12 cellular contexts compared by ENCODE assay signal in genomic region chr1:90725341-90725960, GRCh38. TPM values are rescaled to one million over a fixed set of nuclear protein-coding genes. Genes with fewer than 3 reads are reported as not detected.
DNase-seq lines count a peak whose midpoint lies in the region; ATAC-seq, FAIRE-seq and TF ChIP-seq lines count a peak whose summit lies in the region.
"Had no signal": no experiment of that assay in that cellular context is flagged by ENCODE, and none has a peak within 500 bp of the region (broad histone marks: within the 10 kb centered on the region; RNA-seq: fewer than 3 reads in every experiment).

No MANE protein-coding gene starts in this region.

- DNase-seq in NCI-H748 (lab: John Stamatoyannopoulos, UW; ENCODE audit: unreplicated experiment): peak; percentile 60
- DNase-seq in NCI-H748 treated with DMSO at 0.1 percent for 48 hours (lab: John Stamatoyannopoulos, UW): no peak
- no peak for DNase-seq in immature natural killer cell
- DNase-seq in stimulated activated naive B cell treated with anti-CD40 and anti-IgM and Interleukin-4, amounts not matched to agents 10 μg/mL and 1 μg/mL and 100 μg/mL, for 72 hours: no peak
- no peak for DNase-seq in omental fat pad (ENCODE audit: low spot score)
- DNase-seq in GM19239 (ENCODE audit: insufficient read length, low spot score): no peak
- DNase-seq in DMS114 treated with DMSO at 0.1 percent for 48 hours (lab: John Stamatoyannopoulos, UW; ENCODE audit: unreplicated experiment): no peak
- DNase-seq: NCI-H510A treated with DMSO at 0.1 percent for 48 hours, transverse colon had no signal

- H3K4me1 Mint-ChIP-seq in activated naive CD8-positive, alpha-beta T cell (ENCODE audit: low read depth): peaks cover 69% of the 10 kb centered on the region
- peaks cover 56 to 82% of the 10 kb centered on the region in 2 donors for H3K4me1 Mint-ChIP-seq in immature natural killer cell
- peaks cover 38 to 56% of the 10 kb centered on the region in 2 donors for H3K4me1 Mint-ChIP-seq in stimulated activated naive B cell treated with anti-CD40 and anti-IgM and Interleukin-4, amounts not matched to agents 10 μg/mL and 1 μg/mL and 100 μg/mL, for 72 hours

- no peak for ATAC-seq in stimulated activated naive B cell treated with anti-CD40 and anti-IgM and Interleukin-4, amounts not matched to agents 10 μg/mL and 1 μg/mL and 100 μg/mL, for 72 hours (replicated peaks)
- no peak for ATAC-seq in omental fat pad (ENCODE audit: low FRiP score)
- ATAC-seq: activated CD4-positive, CD25-positive, alpha-beta regulatory T cell treated with anti-CD3 and anti-CD28 coated beads, Interleukin-2, amount 50 U/mL, for 24 hours had no signal

- no peak for FAIRE-seq in GM19239 (lab: Jason Lieb, UNC)

- H3K27ac Mint-ChIP-seq in activated naive CD8-positive, alpha-beta T cell: peak overlapping the region; percentile 84
- H3K27ac Mint-ChIP-seq in immature natural killer cell: peak overlapping the region in 2 of 6 donors; percentile 4 to 41
- H3K27ac Mint-ChIP-seq in stimulated activated naive B cell treated with anti-CD40 and anti-IgM and Interleukin-4, amounts not matched to agents 10 μg/mL and 1 μg/mL and 100 μg/mL, for 72 hours: peak overlapping the region; percentile 96

- H3K27me3 Mint-ChIP-seq in activated naive CD8-positive, alpha-beta T cell: peaks cover 70% of the 10 kb centered on the region
- peaks cover 60 to 83% (median 73%) of the 10 kb centered on the region in 3 donors for H3K27me3 Mint-ChIP-seq in immature natural killer cell (ENCODE audit: low read depth in 3 of 3)
- H3K27me3 Mint-ChIP-seq in stimulated activated naive B cell treated with anti-CD40 and anti-IgM and Interleukin-4, amounts not matched to agents 10 μg/mL and 1 μg/mL and 100 μg/mL, for 72 hours: peaks cover 87 to 98% of the 10 kb centered on the region in 2 donors

- H3K4me3 Mint-ChIP-seq in activated naive CD8-positive, alpha-beta T cell: peak overlapping the region; percentile 86
- peak overlapping the region; percentile 64 to 85 (median 66) for H3K4me3 Mint-ChIP-seq in immature natural killer cell
- H3K4me3 Mint-ChIP-seq in stimulated activated naive B cell treated with anti-CD40 and anti-IgM and Interleukin-4, amounts not matched to agents 10 μg/mL and 1 μg/mL and 100 μg/mL, for 72 hours: peak overlapping the region; percentile 58 to 69

- peaks cover 10% of the 10 kb centered on the region for H3K36me3 Mint-ChIP-seq in activated naive CD8-positive, alpha-beta T cell
- H3K36me3 Mint-ChIP-seq in immature natural killer cell: peaks cover 0 to 5% (median 0%) of the 10 kb centered on the region in 3 donors
- H3K36me3 Mint-ChIP-seq in stimulated activated naive B cell treated with anti-CD40 and anti-IgM and Interleukin-4, amounts not matched to agents 10 μg/mL and 1 μg/mL and 100 μg/mL, for 72 hours: peaks cover 17 to 20% of the 10 kb centered on the region in 2 donors

- TF ChIP-seq CTCF in omental fat pad (IDR thresholded peaks at IDR 0.05): no peak

- peaks cover 13% of the 10 kb centered on the region for H3K9me3 Mint-ChIP-seq in activated naive CD8-positive, alpha-beta T cell (ENCODE audit: low read depth)
- H3K9me3 Mint-ChIP-seq in immature natural killer cell: peaks cover 0 to 33% (median 6%) of the 10 kb centered on the region in 6 donors
- H3K9me3 Mint-ChIP-seq in stimulated activated naive B cell treated with anti-CD40 and anti-IgM and Interleukin-4, amounts not matched to agents 10 μg/mL and 1 μg/mL and 100 μg/mL, for 72 hours: peaks cover 3 to 14% of the 10 kb centered on the region in 2 donors

RNA-seq across cellular contexts. Expression of gene BARHL2, which starts 8.3 kb away (rescaled TPM):
- polyA plus RNA-seq in immature natural killer cell: not detected
- not detected for total RNA-seq in omental fat pad
- total RNA-seq: transverse colon had no signal
- polyA plus RNA-seq: AG04450 had no signal
